Comparison of ENCODE assay signal across 1 cellular context in the genomic region with DNA sequence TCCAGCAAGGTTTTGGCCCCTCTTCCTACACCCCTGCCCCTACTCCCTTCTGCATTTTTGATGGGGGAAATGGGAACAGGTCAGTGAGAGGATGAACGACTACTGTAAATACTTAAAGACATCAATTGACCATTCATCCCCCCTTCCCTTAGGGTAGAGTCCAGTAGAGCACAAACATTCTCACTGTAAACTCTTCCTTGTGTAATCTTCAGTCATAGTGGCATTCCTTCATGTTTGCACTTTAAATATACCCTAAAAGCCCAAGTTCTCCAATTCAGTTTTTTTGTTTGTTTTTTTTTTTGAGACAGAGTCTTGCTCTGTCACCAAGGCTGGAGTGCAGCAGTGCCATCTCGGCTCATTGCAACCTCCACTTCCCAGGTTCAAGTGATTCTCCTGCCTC.
TF ChIP-seq lines count a peak whose summit lies in the region.

No MANE protein-coding gene starts in this region.

TF ChIP-seq in HepG2, 621 proteins besides CTCF, POLR2A, EP300 and RAD21 (continued from another document and continues in another):
- TF ChIP-seq, protein P1, sequence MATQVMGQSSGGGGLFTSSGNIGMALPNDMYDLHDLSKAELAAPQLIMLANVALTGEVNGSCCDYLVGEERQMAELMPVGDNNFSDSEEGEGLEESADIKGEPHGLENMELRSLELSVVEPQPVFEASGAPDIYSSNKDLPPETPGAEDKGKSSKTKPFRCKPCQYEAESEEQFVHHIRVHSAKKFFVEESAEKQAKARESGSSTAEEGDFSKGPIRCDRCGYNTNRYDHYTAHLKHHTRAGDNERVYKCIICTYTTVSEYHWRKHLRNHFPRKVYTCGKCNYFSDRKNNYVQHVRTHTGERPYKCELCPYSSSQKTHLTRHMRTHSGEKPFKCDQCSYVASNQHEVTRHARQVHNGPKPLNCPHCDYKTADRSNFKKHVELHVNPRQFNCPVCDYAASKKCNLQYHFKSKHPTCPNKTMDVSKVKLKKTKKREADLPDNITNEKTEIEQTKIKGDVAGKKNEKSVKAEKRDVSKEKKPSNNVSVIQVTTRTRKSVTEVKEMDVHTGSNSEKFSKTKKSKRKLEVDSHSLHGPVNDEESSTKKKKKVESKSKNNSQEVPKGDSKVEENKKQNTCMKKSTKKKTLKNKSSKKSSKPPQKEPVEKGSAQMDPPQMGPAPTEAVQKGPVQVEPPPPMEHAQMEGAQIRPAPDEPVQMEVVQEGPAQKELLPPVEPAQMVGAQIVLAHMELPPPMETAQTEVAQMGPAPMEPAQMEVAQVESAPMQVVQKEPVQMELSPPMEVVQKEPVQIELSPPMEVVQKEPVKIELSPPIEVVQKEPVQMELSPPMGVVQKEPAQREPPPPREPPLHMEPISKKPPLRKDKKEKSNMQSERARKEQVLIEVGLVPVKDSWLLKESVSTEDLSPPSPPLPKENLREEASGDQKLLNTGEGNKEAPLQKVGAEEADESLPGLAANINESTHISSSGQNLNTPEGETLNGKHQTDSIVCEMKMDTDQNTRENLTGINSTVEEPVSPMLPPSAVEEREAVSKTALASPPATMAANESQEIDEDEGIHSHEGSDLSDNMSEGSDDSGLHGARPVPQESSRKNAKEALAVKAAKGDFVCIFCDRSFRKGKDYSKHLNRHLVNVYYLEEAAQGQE (IDR thresholded peaks at IDR 0.05; ENCODE audit: borderline replicate concordance in 1 of 2, low read depth in 1 of 2, low read length in 2 of 2) = no peak
- TF ChIP-seq PITX1 (CRISPR knock-in tag; IDR thresholded peaks at IDR 0.05) (no peak), CEBPB (IDR thresholded peaks at IDR 0.05; ENCODE audit: borderline replicate concordance, low read depth, low read length) (no peak), NFATC3 (CRISPR knock-in tag; IDR thresholded peaks at IDR 0.05) (no peak), ZNF292 (CRISPR knock-in tag; IDR thresholded peaks at IDR 0.05; ENCODE audit: borderline replicate concordance, low read depth) (no peak), HNF4A (CRISPR knock-in tag; IDR thresholded peaks at IDR 0.05) (peak; percentile 66), ZNF33A (CRISPR knock-in tag; IDR thresholded peaks at IDR 0.05; ENCODE audit: borderline replicate concordance) (no peak), FOXA1 (IDR thresholded peaks at IDR 0.05) (no peak), FOXA1 (CRISPR knock-in tag; IDR thresholded peaks at IDR 0.05) (peak; percentile 45; the same call in 1 of the 2 replicates), NFYB (CRISPR knock-in tag; IDR thresholded peaks at IDR 0.05) (no peak), ZNF567 (CRISPR knock-in tag; IDR thresholded peaks at IDR 0.05; ENCODE audit: borderline replicate concordance) (no peak), RBFOX2 (IDR thresholded peaks at IDR 0.05; ENCODE audit: low read depth, low read length) (no peak), RBAK (CRISPR knock-in tag; IDR thresholded peaks at IDR 0.05) (no peak), FOSL2 (CRISPR knock-in tag; IDR thresholded peaks at IDR 0.05) (no peak), SOX6 (IDR thresholded peaks at IDR 0.05) (no peak), SOX6 (CRISPR knock-in tag; IDR thresholded peaks at IDR 0.05) (peak; percentile 38; the same call in 1 of the 2 replicates), PHF20 (CRISPR knock-in tag; IDR thresholded peaks at IDR 0.05) (no peak), NCOA5 (CRISPR knock-in tag; IDR thresholded peaks at IDR 0.05) (no peak), ISL2 (CRISPR knock-in tag; IDR thresholded peaks at IDR 0.05) (peak; percentile 41; the same call in 1 of the 2 replicates), ZNF768 (CRISPR knock-in tag; IDR thresholded peaks at IDR 0.05) (no peak), MEIS2 (CRISPR knock-in tag; IDR thresholded peaks at IDR 0.05) (no peak), MED1 (CRISPR knock-in tag; IDR thresholded peaks at IDR 0.05) (0 out of 2 replicates have a peak, but pooled peaks have one; percentile 16), ASH2L (IDR thresholded peaks at IDR 0.05; ENCODE audit: insufficient read length, low read depth, low read length) (no peak), SSRP1 (CRISPR knock-in tag; IDR thresholded peaks at IDR 0.05) (no peak), ZSCAN25 (CRISPR knock-in tag; IDR thresholded peaks at IDR 0.05) (peak; percentile 71; the same call in 1 of the 2 replicates), SP5 (CRISPR knock-in tag; IDR thresholded peaks at IDR 0.05; ENCODE audit: borderline replicate concordance, low read depth) (no peak), CAMTA2 (CRISPR knock-in tag; IDR thresholded peaks at IDR 0.05; ENCODE audit: borderline replicate concordance) (no peak), REPIN1 (CRISPR knock-in tag; IDR thresholded peaks at IDR 0.05; ENCODE audit: borderline replicate concordance, low read depth) (0 out of 2 replicates have a peak, but pooled peaks have one; percentile 53), ZNF816 (CRISPR knock-in tag; IDR thresholded peaks at IDR 0.05; ENCODE audit: borderline replicate concordance) (no peak), EZH2 (conservative IDR thresholded peaks at IDR 0.05; ENCODE audit: low read depth, low read length) (no peak), ZFP1 (CRISPR knock-in tag; IDR thresholded peaks at IDR 0.05) (no peak), GZF1 (CRISPR knock-in tag; IDR thresholded peaks at IDR 0.05) (no peak)
- TF ChIP-seq, protein P2, sequence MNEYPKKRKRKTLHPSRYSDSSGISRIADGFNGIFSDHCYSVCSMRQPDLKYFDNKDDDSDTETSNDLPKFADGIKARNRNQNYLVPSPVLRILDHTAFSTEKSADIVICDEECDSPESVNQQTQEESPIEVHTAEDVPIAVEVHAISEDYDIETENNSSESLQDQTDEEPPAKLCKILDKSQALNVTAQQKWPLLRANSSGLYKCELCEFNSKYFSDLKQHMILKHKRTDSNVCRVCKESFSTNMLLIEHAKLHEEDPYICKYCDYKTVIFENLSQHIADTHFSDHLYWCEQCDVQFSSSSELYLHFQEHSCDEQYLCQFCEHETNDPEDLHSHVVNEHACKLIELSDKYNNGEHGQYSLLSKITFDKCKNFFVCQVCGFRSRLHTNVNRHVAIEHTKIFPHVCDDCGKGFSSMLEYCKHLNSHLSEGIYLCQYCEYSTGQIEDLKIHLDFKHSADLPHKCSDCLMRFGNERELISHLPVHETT (CRISPR knock-in tag; conservative IDR thresholded peaks at IDR 0.05) = no peak
- TF ChIP-seq, protein P3, sequence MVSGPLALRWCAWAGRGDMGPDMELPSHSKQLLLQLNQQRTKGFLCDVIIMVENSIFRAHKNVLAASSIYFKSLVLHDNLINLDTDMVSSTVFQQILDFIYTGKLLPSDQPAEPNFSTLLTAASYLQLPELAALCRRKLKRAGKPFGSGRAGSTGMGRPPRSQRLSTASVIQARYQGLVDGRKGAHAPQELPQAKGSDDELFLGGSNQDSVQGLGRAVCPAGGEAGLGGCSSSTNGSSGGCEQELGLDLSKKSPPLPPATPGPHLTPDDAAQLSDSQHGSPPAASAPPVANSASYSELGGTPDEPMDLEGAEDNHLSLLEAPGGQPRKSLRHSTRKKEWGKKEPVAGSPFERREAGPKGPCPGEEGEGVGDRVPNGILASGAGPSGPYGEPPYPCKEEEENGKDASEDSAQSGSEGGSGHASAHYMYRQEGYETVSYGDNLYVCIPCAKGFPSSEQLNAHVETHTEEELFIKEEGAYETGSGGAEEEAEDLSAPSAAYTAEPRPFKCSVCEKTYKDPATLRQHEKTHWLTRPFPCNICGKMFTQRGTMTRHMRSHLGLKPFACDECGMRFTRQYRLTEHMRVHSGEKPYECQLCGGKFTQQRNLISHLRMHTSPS (CRISPR knock-in tag; IDR thresholded peaks at IDR 0.05; ENCODE audit: low read depth) = no peak
- TF ChIP-seq, protein P4, sequence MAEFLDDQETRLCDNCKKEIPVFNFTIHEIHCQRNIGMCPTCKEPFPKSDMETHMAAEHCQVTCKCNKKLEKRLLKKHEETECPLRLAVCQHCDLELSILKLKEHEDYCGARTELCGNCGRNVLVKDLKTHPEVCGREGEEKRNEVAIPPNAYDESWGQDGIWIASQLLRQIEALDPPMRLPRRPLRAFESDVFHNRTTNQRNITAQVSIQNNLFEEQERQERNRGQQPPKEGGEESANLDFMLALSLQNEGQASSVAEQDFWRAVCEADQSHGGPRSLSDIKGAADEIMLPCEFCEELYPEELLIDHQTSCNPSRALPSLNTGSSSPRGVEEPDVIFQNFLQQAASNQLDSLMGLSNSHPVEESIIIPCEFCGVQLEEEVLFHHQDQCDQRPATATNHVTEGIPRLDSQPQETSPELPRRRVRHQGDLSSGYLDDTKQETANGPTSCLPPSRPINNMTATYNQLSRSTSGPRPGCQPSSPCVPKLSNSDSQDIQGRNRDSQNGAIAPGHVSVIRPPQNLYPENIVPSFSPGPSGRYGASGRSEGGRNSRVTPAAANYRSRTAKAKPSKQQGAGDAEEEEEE (CRISPR knock-in tag; IDR thresholded peaks at IDR 0.05; ENCODE audit: borderline replicate concordance) = no peak
- TF ChIP-seq, protein P5, sequence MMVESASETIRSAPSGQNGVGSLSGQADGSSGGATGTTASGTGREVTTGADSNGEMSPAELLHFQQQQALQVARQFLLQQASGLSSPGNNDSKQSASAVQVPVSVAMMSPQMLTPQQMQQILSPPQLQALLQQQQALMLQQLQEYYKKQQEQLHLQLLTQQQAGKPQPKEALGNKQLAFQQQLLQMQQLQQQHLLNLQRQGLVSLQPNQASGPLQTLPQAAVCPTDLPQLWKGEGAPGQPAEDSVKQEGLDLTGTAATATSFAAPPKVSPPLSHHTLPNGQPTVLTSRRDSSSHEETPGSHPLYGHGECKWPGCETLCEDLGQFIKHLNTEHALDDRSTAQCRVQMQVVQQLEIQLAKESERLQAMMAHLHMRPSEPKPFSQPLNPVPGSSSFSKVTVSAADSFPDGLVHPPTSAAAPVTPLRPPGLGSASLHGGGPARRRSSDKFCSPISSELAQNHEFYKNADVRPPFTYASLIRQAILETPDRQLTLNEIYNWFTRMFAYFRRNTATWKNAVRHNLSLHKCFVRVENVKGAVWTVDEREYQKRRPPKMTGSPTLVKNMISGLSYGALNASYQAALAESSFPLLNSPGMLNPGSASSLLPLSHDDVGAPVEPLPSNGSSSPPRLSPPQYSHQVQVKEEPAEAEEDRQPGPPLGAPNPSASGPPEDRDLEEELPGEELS (CRISPR knock-in tag; IDR thresholded peaks at IDR 0.05) = peak; percentile 48; the same call in 1 of the 2 replicates
- TF ChIP-seq, protein P6, sequence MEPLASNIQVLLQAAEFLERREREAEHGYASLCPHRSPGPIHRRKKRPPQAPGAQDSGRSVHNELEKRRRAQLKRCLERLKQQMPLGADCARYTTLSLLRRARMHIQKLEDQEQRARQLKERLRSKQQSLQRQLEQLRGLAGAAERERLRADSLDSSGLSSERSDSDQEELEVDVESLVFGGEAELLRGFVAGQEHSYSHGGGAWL (CRISPR knock-in tag; IDR thresholded peaks at IDR 0.05) = no peak
- TF ChIP-seq, protein P7, sequence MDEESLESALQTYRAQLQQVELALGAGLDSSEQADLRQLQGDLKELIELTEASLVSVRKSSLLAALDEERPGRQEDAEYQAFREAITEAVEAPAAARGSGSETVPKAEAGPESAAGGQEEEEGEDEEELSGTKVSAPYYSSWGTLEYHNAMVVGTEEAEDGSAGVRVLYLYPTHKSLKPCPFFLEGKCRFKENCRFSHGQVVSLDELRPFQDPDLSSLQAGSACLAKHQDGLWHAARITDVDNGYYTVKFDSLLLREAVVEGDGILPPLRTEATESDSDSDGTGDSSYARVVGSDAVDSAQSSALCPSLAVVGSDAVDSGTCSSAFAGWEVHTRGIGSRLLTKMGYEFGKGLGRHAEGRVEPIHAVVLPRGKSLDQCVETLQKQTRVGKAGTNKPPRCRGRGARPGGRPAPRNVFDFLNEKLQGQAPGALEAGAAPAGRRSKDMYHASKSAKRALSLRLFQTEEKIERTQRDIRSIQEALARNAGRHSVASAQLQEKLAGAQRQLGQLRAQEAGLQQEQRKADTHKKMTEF (CRISPR knock-in tag; IDR thresholded peaks at IDR 0.05) = 0 out of 2 replicates have a peak, but pooled peaks have one; percentile 14
- TF ChIP-seq, protein P8, sequence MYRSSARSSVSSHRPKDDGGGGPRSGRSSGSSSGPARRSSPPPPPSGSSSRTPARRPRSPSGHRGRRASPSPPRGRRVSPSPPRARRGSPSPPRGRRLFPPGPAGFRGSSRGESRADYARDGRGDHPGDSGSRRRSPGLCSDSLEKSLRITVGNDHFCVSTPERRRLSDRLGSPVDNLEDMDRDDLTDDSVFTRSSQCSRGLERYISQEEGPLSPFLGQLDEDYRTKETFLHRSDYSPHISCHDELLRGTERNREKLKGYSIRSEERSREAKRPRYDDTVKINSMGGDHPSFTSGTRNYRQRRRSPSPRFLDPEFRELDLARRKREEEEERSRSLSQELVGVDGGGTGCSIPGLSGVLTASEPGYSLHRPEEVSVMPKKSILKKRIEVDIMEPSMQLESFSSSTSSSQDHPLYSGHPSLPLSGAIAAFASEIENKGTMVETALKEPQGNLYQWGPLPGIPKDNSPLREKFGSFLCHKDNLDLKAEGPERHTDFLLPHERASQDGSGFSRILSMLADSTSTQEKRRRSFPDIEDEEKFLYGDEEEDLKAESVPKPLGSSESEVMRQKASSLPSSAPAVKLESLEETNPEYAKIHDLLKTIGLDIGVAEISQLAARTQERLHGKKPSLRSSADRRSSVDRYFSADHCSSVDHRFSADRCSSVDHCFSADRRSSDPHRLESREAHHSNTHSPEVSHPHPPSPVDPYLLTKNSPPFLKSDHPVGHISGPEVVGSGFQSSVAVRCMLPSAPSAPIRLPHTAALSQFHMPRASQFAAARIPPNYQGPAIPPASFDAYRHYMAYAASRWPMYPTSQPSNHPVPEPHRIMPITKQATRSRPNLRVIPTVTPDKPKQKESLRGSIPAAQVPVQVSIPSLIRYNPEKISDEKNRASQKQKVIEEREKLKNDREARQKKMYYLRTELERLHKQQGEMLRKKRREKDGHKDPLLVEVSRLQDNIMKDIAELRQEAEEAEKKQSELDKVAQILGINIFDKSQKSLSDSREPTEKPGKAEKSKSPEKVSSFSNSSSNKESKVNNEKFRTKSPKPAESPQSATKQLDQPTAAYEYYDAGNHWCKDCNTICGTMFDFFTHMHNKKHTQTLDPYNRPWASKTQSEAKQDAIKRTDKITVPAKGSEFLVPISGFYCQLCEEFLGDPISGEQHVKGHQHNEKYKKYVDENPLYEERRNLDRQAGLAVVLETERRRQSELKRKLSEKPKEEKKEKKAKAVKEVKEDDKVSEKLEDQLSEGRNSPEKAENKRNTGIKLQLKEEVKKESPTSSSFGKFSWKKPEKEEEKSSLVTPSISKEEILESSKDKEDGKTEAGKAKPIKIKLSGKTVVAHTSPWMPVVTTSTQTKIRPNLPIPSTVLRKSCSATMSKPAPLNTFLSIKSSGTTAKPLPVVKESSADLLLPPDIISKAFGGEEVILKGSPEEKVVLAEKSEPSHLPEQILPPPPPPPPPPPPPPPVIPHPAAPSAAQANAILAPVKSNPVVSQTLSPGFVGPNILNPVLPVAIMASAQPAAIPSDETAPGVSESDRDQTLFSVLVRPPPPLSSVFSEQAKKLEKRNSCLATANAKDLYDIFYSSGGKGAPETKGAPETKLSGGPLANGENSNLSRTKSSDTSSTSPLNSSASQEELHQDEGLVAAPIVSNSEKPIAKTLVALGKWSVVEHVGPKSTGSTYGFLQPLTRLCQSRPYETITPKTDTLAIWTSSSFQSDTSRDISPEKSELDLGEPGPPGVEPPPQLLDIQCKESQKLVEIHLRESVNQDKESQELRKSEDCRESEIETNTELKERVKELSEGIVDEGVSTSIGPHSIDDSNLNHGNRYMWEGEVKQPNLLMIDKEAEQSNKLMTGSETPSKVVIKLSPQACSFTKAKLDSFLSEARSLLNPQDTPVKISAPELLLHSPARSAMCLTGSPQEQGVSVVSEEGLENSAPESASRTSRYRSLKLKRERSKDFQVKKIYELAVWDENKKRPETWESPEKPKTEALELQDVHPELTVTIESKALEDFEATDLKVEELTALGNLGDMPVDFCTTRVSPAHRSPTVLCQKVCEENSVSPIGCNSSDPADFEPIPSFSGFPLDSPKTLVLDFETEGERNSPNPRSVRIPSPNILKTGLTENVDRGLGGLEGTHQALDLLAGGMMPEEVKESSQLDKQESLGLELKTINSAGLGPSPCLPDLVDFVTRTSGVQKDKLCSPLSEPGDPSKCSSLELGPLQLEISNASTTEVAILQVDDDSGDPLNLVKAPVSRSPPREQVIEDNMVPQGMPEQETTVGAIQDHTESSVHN (CRISPR knock-in tag; IDR thresholded peaks at IDR 0.05) = no peak
